ENCODE assay signal across 23 cellular contexts in the genomic region with DNA sequence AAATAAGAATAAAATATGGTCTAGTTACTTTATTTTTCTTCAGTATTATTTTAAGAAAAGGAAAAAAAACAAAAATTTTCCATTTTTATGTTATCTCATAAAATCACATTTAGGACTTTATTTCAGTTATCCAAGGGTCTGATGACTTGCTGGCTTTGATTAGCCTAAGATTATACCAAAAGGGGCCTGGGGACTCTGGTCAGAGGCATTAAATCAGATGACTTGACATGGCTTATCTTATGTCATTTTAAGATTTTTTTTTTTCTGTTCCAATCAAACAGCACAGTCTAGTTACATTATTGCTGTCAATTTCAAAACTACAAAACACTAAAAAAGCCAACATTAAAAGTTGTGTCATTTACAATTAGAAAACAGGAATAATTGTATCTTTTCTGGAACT.
DNase-seq lines count a peak whose midpoint lies in the region; ATAC-seq and TF ChIP-seq lines count a peak whose summit lies in the region.
"Had no signal": no experiment of that assay in that cellular context is flagged by ENCODE, and none has a peak within 500 bp of the region (broad histone marks: within the 10 kb centered on the region; RNA-seq: fewer than 3 reads in every experiment).

No MANE protein-coding gene starts in this region.

- intact Hi-C loops in heart right ventricle (cut with DNase I) = loop anchor here in 2 of 10 donors (5.0 to 10.0 kb wide), 2 partner anchors 237 to 720 kb away; no protein-coding TSS in a partner anchor
- intact Hi-C loops in Right ventricle myocardium superior (cut with DNase I) = no loop called here
- intact Hi-C loops in sciatic nerve (cut with DNase I) = no loop called here
- intact Hi-C loops in vagina (cut with DNase I) = loop anchor here (5.0 kb wide), 1 partner anchor 737 kb away; no protein-coding TSS in a partner anchor
- intact Hi-C loops in head of caudate nucleus (cut with DNase I) = no loop called here

- no peaks in the 10 kb centered on the region for H3K27me3 Mint-ChIP-seq in chondrocyte (ENCODE audit: low read depth)
- H3K27me3 Mint-ChIP-seq: CD4-positive, CD25-positive, alpha-beta regulatory T cell had no signal

- H3K27ac ChIP-seq in heart right ventricle (peak overlapping the region in 9 of 10 donors; percentile 26 to 73 (median 47)), vagina (peak overlapping the region; percentile 53)
- H3K27ac ChIP-seq: BLaER1, GM23248, SJSA1 had no signal

- H3K9me3 Mint-ChIP-seq in chondrocyte (ENCODE audit: low read depth) = peaks cover 9% of the 10 kb centered on the region

- TF ChIP-seq CTCF in heart right ventricle (IDR thresholded peaks at IDR 0.05) = no peak
- TF ChIP-seq CTCF in chondrocyte (IDR thresholded peaks at IDR 0.05) = no peak
- TF ChIP-seq CTCF in vagina (IDR thresholded peaks at IDR 0.05) = no peak

- H3K4me3 ChIP-seq in heart right ventricle (no peak overlapping the region), vagina (no peak overlapping the region)
- H3K4me3 ChIP-seq: BLaER1, GM23248, MG63, SJSA1 had no signal

- no peak for DNase-seq in heart right ventricle
- DNase-seq in Right ventricle myocardium superior = no peak
- no peak for DNase-seq in chondrocyte (ENCODE audit: low spot score)
- DNase-seq in sciatic nerve (ENCODE audit: low spot score) = no peak
- no peak for DNase-seq in vagina (ENCODE audit: extremely low spot score in 2 of 2)
- DNase-seq in head of caudate nucleus = no peak
- no peak for DNase-seq in inferior parietal cortex (ENCODE audit: extremely low spot score)
- DNase-seq: 8988T; CD4-positive, CD25-positive, alpha-beta regulatory T cell; H7; KG1; MG63; NCI-H1105 treated with DMSO at 0.1 percent for 48 hours; NCI-H146; NCI-H2029; NCI-H446; NCI-H524 treated with DMSO at 0.1 percent for 48 hours; NCI-H774 had no signal

- TF ChIP-seq POLR2A in vagina (IDR thresholded peaks at IDR 0.05) = no peak

- peaks cover 41% of the 10 kb centered on the region for H3K4me1 Mint-ChIP-seq in chondrocyte (ENCODE audit: low read depth)
- H3K4me1 Mint-ChIP-seq: CD4-positive, CD25-positive, alpha-beta regulatory T cell had no signal

- H3K27me3 ChIP-seq in heart right ventricle (no peaks in the 10 kb centered on the region), vagina (no peaks in the 10 kb centered on the region)
- H3K27me3 ChIP-seq: BLaER1, MG63, SJSA1 had no signal

- H3K9me3 ChIP-seq in heart right ventricle (peaks cover 0 to 9% (median 0%) of the 10 kb centered on the region in 11 donors), vagina (no peaks in the 10 kb centered on the region)
- H3K9me3 ChIP-seq: BLaER1, MG63 had no signal

- no peaks in the 10 kb centered on the region for H3K36me3 ChIP-seq in heart right ventricle
- H3K36me3 ChIP-seq in vagina = no peaks in the 10 kb centered on the region
- H3K36me3 ChIP-seq: BLaER1, MG63, SJSA1 had no signal

- H3K4me3 Mint-ChIP-seq in chondrocyte (ENCODE audit: unreplicated experiment) = no peak overlapping the region
- H3K4me3 Mint-ChIP-seq: CD4-positive, CD25-positive, alpha-beta regulatory T cell; HFFc6 had no signal

- no peaks in the 10 kb centered on the region for H3K36me3 Mint-ChIP-seq in chondrocyte (ENCODE audit: low read depth)
- H3K36me3 Mint-ChIP-seq: CD4-positive, CD25-positive, alpha-beta regulatory T cell had no signal

- peaks cover 0 to 28% (median 15%) of the 10 kb centered on the region in 9 donors for H3K4me1 ChIP-seq in heart right ventricle
- peaks cover 20% of the 10 kb centered on the region for H3K4me1 ChIP-seq in vagina
- H3K4me1 ChIP-seq: SJSA1 had no signal

- H3K27ac Mint-ChIP-seq in chondrocyte (ENCODE audit: unreplicated experiment) = peak overlapping the region; percentile 71
- H3K27ac Mint-ChIP-seq: CD4-positive, CD25-positive, alpha-beta regulatory T cell had no signal

- ATAC-seq in heart right ventricle = peak in 4 of 8 donors; percentile 7 to 61 (median 14)
- ATAC-seq in Right ventricle myocardium superior (ENCODE audit: poor library complexity) = no peak
- ATAC-seq in sciatic nerve = peak; percentile 48
- ATAC-seq in GM21717 (IDR thresholded peaks at IDR 0.05; ENCODE audit: unreplicated experiment) = no peak
